23 cellular contexts compared by ENCODE assay signal in genomic region chr16:67986949-67987348, GRCh38. TPM values are rescaled to one million over a fixed set of nuclear protein-coding genes. Genes with fewer than 3 reads are reported as not detected.
DNase-seq lines count a peak whose midpoint lies in the region; ATAC-seq and TF ChIP-seq lines count a peak whose summit lies in the region.
"Had no signal": no experiment of that assay in that cellular context is flagged by ENCODE, and none has a peak within 500 bp of the region (broad histone marks: within the 10 kb centered on the region; RNA-seq: fewer than 3 reads in every experiment).

No MANE protein-coding gene starts in this region.

- peaks cover 8% of the 10 kb centered on the region for H3K36me3 Mint-ChIP-seq in activated B cell treated with CpG ODN at 0.5 μM for 24 hours (ENCODE audit: low read depth)
- H3K36me3 Mint-ChIP-seq in stimulated activated naive B cell treated with anti-CD40 and anti-IgM and Interleukin-4, amounts not matched to agents 10 μg/mL and 1 μg/mL and 100 μg/mL, for 72 hours = no peaks in the 10 kb centered on the region

- peak overlapping the region; percentile 12 for H2AFZ ChIP-seq in neuronal stem cell (ENCODE audit: low read length)

- no peak overlapping the region for H2BK120ac ChIP-seq in neuronal stem cell (ENCODE audit: low read depth, low read length)

- no peak overlapping the region for H4K8ac ChIP-seq in neuronal stem cell (ENCODE audit: low read depth, low read length)

- H2BK12ac ChIP-seq in neuronal stem cell (ENCODE audit: low read length) = no peak overlapping the region

- POLR2A ChIA-PET in activated B cell treated with CpG ODN at 0.5 μM for 24 hours (lab: Charles Lee) = interaction anchor here (0.6 to 3.5 kb wide), 5 partner anchors 8 to 51 kb away, joined by 3 to 16 read pairs (median 6); partner anchors contain the start of genes DDX28 and DUS2

- no peak overlapping the region for H3K4ac ChIP-seq in neuronal stem cell (ENCODE audit: low read length)

- H3K9ac ChIP-seq in neuronal stem cell (ENCODE audit: low read depth, low read length, poor library complexity) = no peak overlapping the region

- H3K14ac ChIP-seq in neuronal stem cell (ENCODE audit: low read length) = no peak overlapping the region

- peak overlapping the region; percentile 54 for H3K27ac Mint-ChIP-seq in activated B cell treated with CpG ODN at 0.5 μM for 24 hours
- H3K27ac Mint-ChIP-seq in stimulated activated naive B cell treated with anti-CD40 and anti-IgM and Interleukin-4, amounts not matched to agents 10 μg/mL and 1 μg/mL and 100 μg/mL, for 72 hours = peak overlapping the region; percentile 86

- no peaks in the 10 kb centered on the region for H3K27me3 ChIP-seq in heart right ventricle
- peaks cover 0 to 22% (median 0%) of the 10 kb centered on the region in 3 experiments for H3K27me3 ChIP-seq in neuronal stem cell (ENCODE audit: control insufficient read depth in 3 of 3, insufficient read depth in 3 of 3, low read depth in 1 of 3, low read length in 3 of 3)
- H3K27me3 ChIP-seq in thyroid gland = no peaks in the 10 kb centered on the region
- H3K27me3 ChIP-seq: BE2C had no signal

- CTCF ChIA-PET in activated B cell treated with CpG ODN at 0.5 μM for 24 hours (lab: Charles Lee) = interaction anchor here (1.1 to 1.7 kb wide), 2 partner anchors 48 to 54 kb away, joined by 4 to 9 read pairs; no protein-coding TSS in a partner anchor

- no peak overlapping the region for H4K91ac ChIP-seq in neuronal stem cell (ENCODE audit: low read depth, low read length, poor library complexity)

- H2AK5ac ChIP-seq in neuronal stem cell (ENCODE audit: low read depth, low read length) = no peak overlapping the region

- TF ChIP-seq CTCF in heart right ventricle (IDR thresholded peaks at IDR 0.05) = no peak
- TF ChIP-seq CTCF in activated B cell treated with CpG ODN at 0.5 μM for 24 hours (IDR thresholded peaks at IDR 0.05) = no peak
- TF ChIP-seq CTCF in thyroid gland (IDR thresholded peaks at IDR 0.05) = no peak

- no peak overlapping the region for H3K4me3 ChIP-seq in heart right ventricle
- H3K4me3 ChIP-seq in neuronal stem cell (ENCODE audit: low read length in 2 of 2) = no peak overlapping the region
- no peak overlapping the region for H3K4me3 ChIP-seq in thyroid gland (replicated peaks in 1 of 3)

- no peak for DNase-seq in heart right ventricle
- no peak for DNase-seq in left ventricle myocardium superior
- DNase-seq in activated B cell treated with CpG ODN at 0.5 μM for 24 hours = no peak
- DNase-seq in neuronal stem cell (ENCODE audit: low spot score) = no peak
- no peak for DNase-seq in stimulated activated naive B cell treated with anti-CD40 and anti-IgM and Interleukin-4, amounts not matched to agents 10 μg/mL and 1 μg/mL and 100 μg/mL, for 72 hours
- no peak for DNase-seq in thyroid gland
- DNase-seq: BE2C; CD4-positive, alpha-beta T cell; DMS153; GDM1; HCEC 1CT; KBM-7; NCI-H1417; NCI-H187; NCI-H345; NCI-H524 treated with DMSO at 0.1 percent for 48 hours; PC-3; RPMI8226; SIG-M5 had no signal

- H3K27me3 Mint-ChIP-seq in activated B cell treated with CpG ODN at 0.5 μM for 24 hours = no peaks in the 10 kb centered on the region
- no peaks in the 10 kb centered on the region for H3K27me3 Mint-ChIP-seq in stimulated activated naive B cell treated with anti-CD40 and anti-IgM and Interleukin-4, amounts not matched to agents 10 μg/mL and 1 μg/mL and 100 μg/mL, for 72 hours
- H3K27me3 Mint-ChIP-seq: CD4-positive, alpha-beta T cell had no signal

- H3K79me1 ChIP-seq in neuronal stem cell (ENCODE audit: low read depth, low read length) = peaks cover 2% of the 10 kb centered on the region

- H3K4me1 ChIP-seq in heart right ventricle (peaks cover 3 to 54% (median 38%) of the 10 kb centered on the region in 9 donors), neuronal stem cell (ENCODE audit: control insufficient read depth in 2 of 2, insufficient read depth in 1 of 2, low read depth in 1 of 2, low read length in 2 of 2) (peaks cover 0 to 4% of the 10 kb centered on the region in 2 donors), thyroid gland (peaks cover 0 to 6% of the 10 kb centered on the region in 2 donors)
- H3K4me1 ChIP-seq: BE2C had no signal

- H3K9me3 Mint-ChIP-seq in activated B cell treated with CpG ODN at 0.5 μM for 24 hours = no peaks in the 10 kb centered on the region
- H3K9me3 Mint-ChIP-seq in stimulated activated naive B cell treated with anti-CD40 and anti-IgM and Interleukin-4, amounts not matched to agents 10 μg/mL and 1 μg/mL and 100 μg/mL, for 72 hours = no peaks in the 10 kb centered on the region
- H3K9me3 Mint-ChIP-seq: CD4-positive, alpha-beta T cell had no signal

- no peak overlapping the region for H3K18ac ChIP-seq in neuronal stem cell (ENCODE audit: low read length)

- no peaks in the 10 kb centered on the region for H3K36me3 ChIP-seq in heart right ventricle
- no peaks in the 10 kb centered on the region for H3K36me3 ChIP-seq in neuronal stem cell (replicated peaks in 1 of 2; ENCODE audit: control insufficient read depth in 2 of 2, insufficient read depth in 2 of 2, low read length in 2 of 2)
- no peaks in the 10 kb centered on the region for H3K36me3 ChIP-seq in thyroid gland
- H3K36me3 ChIP-seq: BE2C had no signal

- H3K4me2 ChIP-seq in neuronal stem cell (ENCODE audit: insufficient read depth, low read length, poor library complexity, severe bottlenecking) = no peak overlapping the region

- peaks cover 73% of the 10 kb centered on the region for H3K4me1 Mint-ChIP-seq in activated B cell treated with CpG ODN at 0.5 μM for 24 hours
- peaks cover 48 to 76% of the 10 kb centered on the region in 2 donors for H3K4me1 Mint-ChIP-seq in stimulated activated naive B cell treated with anti-CD40 and anti-IgM and Interleukin-4, amounts not matched to agents 10 μg/mL and 1 μg/mL and 100 μg/mL, for 72 hours

- no peak overlapping the region for H2BK15ac ChIP-seq in neuronal stem cell (ENCODE audit: low read length)

- no peak for TF ChIP-seq POLR2A in thyroid gland (IDR thresholded peaks at IDR 0.05)

- H3K4me3 Mint-ChIP-seq in activated B cell treated with CpG ODN at 0.5 μM for 24 hours = no peak overlapping the region
- H3K4me3 Mint-ChIP-seq in stimulated activated naive B cell treated with anti-CD40 and anti-IgM and Interleukin-4, amounts not matched to agents 10 μg/mL and 1 μg/mL and 100 μg/mL, for 72 hours = no peak overlapping the region
- H3K4me3 Mint-ChIP-seq: CD4-positive, alpha-beta T cell had no signal

- H3K23ac ChIP-seq in neuronal stem cell (ENCODE audit: low read depth, low read length, poor library complexity) = no peak overlapping the region

- H3K27ac ChIP-seq in heart right ventricle (peak overlapping the region in 9 of 10 donors; percentile 7 to 77 (median 68)), neuronal stem cell (replicated peaks; ENCODE audit: low read length) (no peak overlapping the region), thyroid gland (no peak overlapping the region)

- intact Hi-C loops in heart right ventricle (cut with DNase I) (loop anchor here in 1 of 10 donors (5.0 kb wide), 1 partner anchor 35 kb away; the partner anchor contains the start of genes DDX28 and DUS2), left ventricle myocardium superior (cut with micrococcal nuclease) (no loop called here), activated B cell treated with CpG ODN at 0.5 μM for 24 hours (cut with micrococcal nuclease) (no loop called here), thyroid gland (cut with DNase I) (no loop called here)

- 83 to 91% methylated on average over 5 of the region's 5 CpGs for WGBS in heart right ventricle, 2 donors
- WGBS in neuronal stem cell (ENCODE audit: extremely low coverage in 2 of 2, insufficient read length in 2 of 2, insufficient replicate concordance in 1 of 2), 2 donors = no CpG with 5 or more reads among the region's 5 CpGs
- WGBS in thyroid gland, 2 donors = 84 to 87% methylated on average over 5 of the region's 5 CpGs

- ATAC-seq in heart right ventricle = no peak
- no peak for ATAC-seq in left ventricle myocardium superior
- no peak for ATAC-seq in activated B cell treated with CpG ODN at 0.5 μM for 24 hours (ENCODE audit: low read depth)
- no peak for ATAC-seq in stimulated activated naive B cell treated with anti-CD40 and anti-IgM and Interleukin-4, amounts not matched to agents 10 μg/mL and 1 μg/mL and 100 μg/mL, for 72 hours (replicated peaks)
- ATAC-seq in HG02571 (IDR thresholded peaks at IDR 0.05; ENCODE audit: unreplicated experiment) = no peak
- no peak for ATAC-seq in GM21526 (IDR thresholded peaks at IDR 0.05; ENCODE audit: low FRiP score, unreplicated experiment)
- ATAC-seq: PC-3 had no signal

- no peak overlapping the region for H2BK5ac ChIP-seq in neuronal stem cell (ENCODE audit: low read length)

- H3K9me3 ChIP-seq in heart right ventricle = no peaks in the 10 kb centered on the region
- peaks cover 0 to 4% of the 10 kb centered on the region in 2 donors for H3K9me3 ChIP-seq in neuronal stem cell (replicated peaks in 1 of 2; ENCODE audit: control insufficient read depth in 2 of 2, insufficient read depth in 1 of 2, low read depth in 1 of 2, low read length in 2 of 2)
- H3K9me3 ChIP-seq in thyroid gland = no peaks in the 10 kb centered on the region
- H3K9me3 ChIP-seq: BE2C had no signal

RNA-seq across cellular contexts. Expression of gene DPEP3, which starts 6.7 kb away (rescaled TPM):
- total RNA-seq in heart right ventricle (under 1 TPM in 1 of 10 donors, not detected in 9; 0.34 TPM), left ventricle myocardium superior (not detected), activated B cell treated with CpG ODN at 0.5 μM for 24 hours (0.29 and 0.38 TPM in 2 replicates), thyroid gland (under 1 TPM in 2 of 4 donors, not detected in 2; 0.11 to 0.40 TPM)
- under 1 TPM in 1 of 2 donors, not detected in 1; 0.01 TPM for polyA plus RNA-seq in heart right ventricle
- 0.56 TPM for polyA plus RNA-seq in neuronal stem cell (2013, experiment 1 of 2)
- 0.29 TPM for polyA plus RNA-seq in neuronal stem cell (2013, experiment 2 of 2)
- total RNA-seq: A172, Daoy, PC-3 had no signal

RNA-seq across cellular contexts. Expression of gene DPEP2, which starts 12.3 kb away (rescaled TPM):
- total RNA-seq in heart right ventricle (1 to 10 TPM in 9 of 10 donors, not detected in 1; 1.2 to 6.2 (median 1.7) TPM), left ventricle myocardium superior (2.2 TPM), activated B cell treated with CpG ODN at 0.5 μM for 24 hours (10.5 and 13.8 TPM in 2 replicates), thyroid gland (1 to 10 TPM in 3 of 4 donors, under 1 TPM in 1; 0.22 to 2.5 (median 2.1) TPM)
- polyA plus RNA-seq in heart right ventricle = 1 to 10 TPM; 1.0 to 1.5 TPM
- polyA plus RNA-seq in neuronal stem cell (2013, experiment 1 of 2) = not detected
- polyA plus RNA-seq in neuronal stem cell (2013, experiment 2 of 2) = not detected
- total RNA-seq: A172, Daoy, PC-3 had no signal

RNA-seq across cellular contexts. Expression of gene SLC12A4, which starts 18.5 kb away (rescaled TPM):
- total RNA-seq in heart right ventricle (100 to 1,000 TPM in 1 of 10 donors, 10 to 100 TPM in 9; 70.9 to 107 (median 86.6) TPM), left ventricle myocardium superior (95.5 TPM), activated B cell treated with CpG ODN at 0.5 μM for 24 hours (24.6 and 37.9 TPM in 2 replicates), thyroid gland (10 to 100 TPM; 47.0 to 65.1 (median 51.7) TPM)
- polyA plus RNA-seq in heart right ventricle = 100 to 1,000 TPM in 1 of 2 donors, 10 to 100 TPM in 1; 70.1 to 116 TPM
- polyA plus RNA-seq in neuronal stem cell (2013, experiment 1 of 2) = 34.0 TPM
- polyA plus RNA-seq in neuronal stem cell (2013, experiment 2 of 2) = 32.4 TPM

RNA-seq across cellular contexts. Expression of gene DPEP2NB, which starts 28.8 kb away (rescaled TPM):
- total RNA-seq in heart right ventricle = not detected
- polyA plus RNA-seq in heart right ventricle = not detected
- total RNA-seq in left ventricle myocardium superior = not detected
- total RNA-seq in activated B cell treated with CpG ODN at 0.5 μM for 24 hours = not detected in 2 replicates
- polyA plus RNA-seq in neuronal stem cell (2013, experiment 1 of 2) = not detected
- not detected for polyA plus RNA-seq in neuronal stem cell (2013, experiment 2 of 2)
- total RNA-seq in thyroid gland = not detected
- total RNA-seq: A172; CD4-positive, alpha-beta T cell; Daoy; PC-3 had no signal

RNA-seq across cellular contexts. Expression of gene DDX28, which starts 36.1 kb away (rescaled TPM):
- total RNA-seq in heart right ventricle (10 to 100 TPM in 4 of 10 donors, 1 to 10 TPM in 6; 8.4 to 13.1 (median 9.7) TPM), left ventricle myocardium superior (7.7 TPM), activated B cell treated with CpG ODN at 0.5 μM for 24 hours (19.2 and 19.7 TPM in 2 replicates), thyroid gland (10 to 100 TPM in 1 of 4 donors, 1 to 10 TPM in 3; 4.2 to 10.0 (median 6.6) TPM)
- polyA plus RNA-seq in heart right ventricle = 1 to 10 TPM; 5.3 to 9.6 TPM
- polyA plus RNA-seq in neuronal stem cell (2013, experiment 1 of 2) = 5.3 TPM
- 5.0 TPM for polyA plus RNA-seq in neuronal stem cell (2013, experiment 2 of 2)

Comparison
In these comparisons a context has a peak if more than half of its experiments do, and no peak if none do; other contexts are left out.
1. H3K27ac ChIP-seq: peak in heart right ventricle (9 of 10); none in neuronal stem cell (single experiment) and thyroid gland (0 of 3).